Comparison of ENCODE assay signal across 8 cellular contexts in the genomic region with DNA sequence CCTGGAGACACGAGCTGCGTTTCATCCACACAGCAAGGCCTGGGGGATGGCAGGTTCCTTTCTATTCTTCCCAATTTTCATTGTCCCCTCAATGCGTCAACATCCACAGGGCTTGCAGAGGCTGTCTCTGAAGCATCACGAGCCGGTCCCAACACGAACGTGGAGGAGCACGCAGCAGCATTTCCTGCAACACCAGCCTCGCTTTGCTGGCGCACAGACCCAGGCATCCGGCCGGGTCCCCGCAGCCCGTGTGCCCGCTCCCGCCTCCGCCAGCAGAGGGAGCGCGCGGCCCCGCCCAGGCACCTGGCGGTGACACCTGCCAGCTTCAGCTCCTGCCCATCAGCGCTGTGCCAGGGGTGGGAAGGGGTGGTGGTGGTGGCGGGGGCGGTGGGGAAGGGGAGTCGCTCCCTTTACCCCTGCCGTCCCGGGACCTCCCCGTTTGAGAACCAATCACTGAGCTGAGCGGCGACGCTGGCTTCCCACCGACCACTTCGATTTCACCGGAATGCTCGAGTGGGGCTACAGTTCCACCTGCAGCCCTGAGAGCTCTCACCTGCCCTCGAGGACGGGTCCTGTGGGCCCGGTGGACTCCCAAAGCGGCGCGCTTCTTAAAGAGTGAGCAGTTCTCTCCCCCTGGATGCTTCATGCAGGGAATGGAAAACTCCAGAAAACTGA.
A peak's percentile ranks its signal among the peaks of the same experiment; 100 is the strongest.
DNase-seq lines count a peak whose midpoint lies in the region; ATAC-seq and TF ChIP-seq lines count a peak whose summit lies in the region.

No MANE protein-coding gene starts in this region.

- H3K79me2 ChIP-seq in SK-N-SH (ENCODE audit: insufficient read depth) = no peaks in the 10 kb centered on the region

- H3K27me3 ChIP-seq in SK-N-SH (ENCODE audit: insufficient read depth) (no peaks in the 10 kb centered on the region), RWPE2 (ENCODE audit: insufficient read depth, poor library complexity, severe bottlenecking) (peaks cover 11% of the 10 kb centered on the region)

- H3K9ac ChIP-seq in SK-N-SH = no peak overlapping the region

- peaks cover 0 to 3% of the 10 kb centered on the region in 2 experiments; a peak in 1 of 4 replicates for H3K4me1 ChIP-seq in SK-N-SH (ENCODE audit: control insufficient read depth in 1 of 2, insufficient read depth in 2 of 2, low read depth in 1 of 2, low read length in 1 of 2)
- no peaks in the 10 kb centered on the region for H3K4me1 ChIP-seq in RWPE2 (ENCODE audit: insufficient read depth, poor library complexity, severe bottlenecking)

- TF ChIP-seq CTCF in SK-N-SH (IDR thresholded peaks at IDR 0.05) = no peak
- TF ChIP-seq CTCF in RWPE2 (IDR thresholded peaks at IDR 0.05; ENCODE audit: poor library complexity, severe bottlenecking) = peak; percentile 92
- peak; percentile 27 for TF ChIP-seq CTCF in epithelial cell of esophagus (IDR thresholded peaks at IDR 0.05; ENCODE audit: insufficient read depth, low read depth, low read length, missing control alignments)

- no peaks in the 10 kb centered on the region for H4K20me1 ChIP-seq in SK-N-SH (ENCODE audit: insufficient read depth)

- DNase-seq in SK-N-SH (peak; percentile 33), RWPE2 (ENCODE audit: low spot score) (no peak), epithelial cell of esophagus (ENCODE audit: low read depth) (peak; percentile 11), anterior cingulate cortex (lab: John Stamatoyannopoulos, UW) (no peak)
- DNase-seq in stimulated activated CD4-positive, alpha-beta T cell treated with anti-CD3 and anti-CD28 coated beads, Interleukin-1b, Interleukin-23, amount 100 ng/mL, for 48 hours = peak; percentile 22

- H3K4me3 ChIP-seq in SK-N-SH (ENCODE audit: low read depth in 2 of 2, low read length in 1 of 2) (no peak overlapping the region), RWPE2 (ENCODE audit: severe bottlenecking) (no peak overlapping the region), epithelial cell of esophagus (ENCODE audit: low read length) (no peak overlapping the region)

- H3K36me3 ChIP-seq in SK-N-SH (replicated peaks in 1 of 2; ENCODE audit: control insufficient read depth in 1 of 2, insufficient read depth in 2 of 2, low read length in 1 of 2) (no peaks in the 10 kb centered on the region), RWPE2 (ENCODE audit: low read depth) (no peaks in the 10 kb centered on the region)

- CTCF ChIA-PET in SK-N-SH (lab: Yijun Ruan, JAX) = no interaction called here

- H3K4me2 ChIP-seq in SK-N-SH = no peak overlapping the region

- POLR2A ChIA-PET in SK-N-SH (lab: Yijun Ruan, JAX) = no interaction called here

- TF ChIP-seq EP300 in SK-N-SH (IDR thresholded peaks at IDR 0.05; ENCODE audit: borderline replicate concordance in 1 of 2, low read depth in 1 of 2, low read length in 1 of 2) = no peak

- no peaks in the 10 kb centered on the region for H3F3A ChIP-seq in SK-N-SH (replicated peaks; ENCODE audit: insufficient read depth)

- H3K27ac ChIP-seq in SK-N-SH (ENCODE audit: low read depth in 2 of 2, low read length in 1 of 2) (no peak overlapping the region), RWPE2 (ENCODE audit: poor library complexity, severe bottlenecking) (no peak overlapping the region)

- no peak for ATAC-seq in SK-N-SH treated with all-trans-retinoic acid at 6 μM for 48 hours
- ATAC-seq in HG03103 (IDR thresholded peaks at IDR 0.05; ENCODE audit: low read depth, unreplicated experiment) = peak; percentile 92
- ATAC-seq in RWPE2 (ENCODE audit: low read depth) = peak; percentile 78
- ATAC-seq in GM21737 (IDR thresholded peaks at IDR 0.05; ENCODE audit: unreplicated experiment) = no peak

- H2AFZ ChIP-seq in SK-N-SH (ENCODE audit: low read depth) = no peak overlapping the region

- WGBS in SK-N-SH (ENCODE audit: low lambda C conversion rate) = 55% methylated on average over 26 of the region's 42 CpGs

- H3K9me2 ChIP-seq in SK-N-SH = no peaks in the 10 kb centered on the region

- no peak for TF ChIP-seq RAD21 in SK-N-SH (IDR thresholded peaks at IDR 0.05; ENCODE audit: low read length)

- H3K9me3 ChIP-seq in SK-N-SH = no peaks in the 10 kb centered on the region
- no peaks in the 10 kb centered on the region for H3K9me3 ChIP-seq in RWPE2 (ENCODE audit: severe bottlenecking)

TF ChIP-seq in SK-N-SH, 30 proteins besides CTCF, POLR2A, EP300 and RAD21:
- no peak for TF ChIP-seq FOXM1 (IDR thresholded peaks at IDR 0.05; ENCODE audit: low read depth)

TF ChIP-seq in SK-N-SH treated with all-trans-retinoic acid at 6 μM for 48 hours, 23 proteins besides CTCF, POLR2A, EP300 and RAD21:
- no peak for TF ChIP-seq RARB (CRISPR knock-in tag; IDR thresholded peaks at IDR 0.05)
- TF ChIP-seq CSDC2 (CRISPR knock-in tag; IDR thresholded peaks at IDR 0.05) = no peak
- TF ChIP-seq, protein P1, sequence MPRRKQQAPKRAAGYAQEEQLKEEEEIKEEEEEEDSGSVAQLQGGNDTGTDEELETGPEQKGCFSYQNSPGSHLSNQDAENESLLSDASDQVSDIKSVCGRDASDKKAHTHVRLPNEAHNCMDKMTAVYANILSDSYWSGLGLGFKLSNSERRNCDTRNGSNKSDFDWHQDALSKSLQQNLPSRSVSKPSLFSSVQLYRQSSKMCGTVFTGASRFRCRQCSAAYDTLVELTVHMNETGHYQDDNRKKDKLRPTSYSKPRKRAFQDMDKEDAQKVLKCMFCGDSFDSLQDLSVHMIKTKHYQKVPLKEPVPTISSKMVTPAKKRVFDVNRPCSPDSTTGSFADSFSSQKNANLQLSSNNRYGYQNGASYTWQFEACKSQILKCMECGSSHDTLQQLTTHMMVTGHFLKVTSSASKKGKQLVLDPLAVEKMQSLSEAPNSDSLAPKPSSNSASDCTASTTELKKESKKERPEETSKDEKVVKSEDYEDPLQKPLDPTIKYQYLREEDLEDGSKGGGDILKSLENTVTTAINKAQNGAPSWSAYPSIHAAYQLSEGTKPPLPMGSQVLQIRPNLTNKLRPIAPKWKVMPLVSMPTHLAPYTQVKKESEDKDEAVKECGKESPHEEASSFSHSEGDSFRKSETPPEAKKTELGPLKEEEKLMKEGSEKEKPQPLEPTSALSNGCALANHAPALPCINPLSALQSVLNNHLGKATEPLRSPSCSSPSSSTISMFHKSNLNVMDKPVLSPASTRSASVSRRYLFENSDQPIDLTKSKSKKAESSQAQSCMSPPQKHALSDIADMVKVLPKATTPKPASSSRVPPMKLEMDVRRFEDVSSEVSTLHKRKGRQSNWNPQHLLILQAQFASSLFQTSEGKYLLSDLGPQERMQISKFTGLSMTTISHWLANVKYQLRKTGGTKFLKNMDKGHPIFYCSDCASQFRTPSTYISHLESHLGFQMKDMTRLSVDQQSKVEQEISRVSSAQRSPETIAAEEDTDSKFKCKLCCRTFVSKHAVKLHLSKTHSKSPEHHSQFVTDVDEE (CRISPR knock-in tag; IDR thresholded peaks at IDR 0.05) = no peak
- TF ChIP-seq TCF4 (CRISPR knock-in tag; IDR thresholded peaks at IDR 0.05; ENCODE audit: borderline replicate concordance) = no peak
- TF ChIP-seq, protein P2, sequence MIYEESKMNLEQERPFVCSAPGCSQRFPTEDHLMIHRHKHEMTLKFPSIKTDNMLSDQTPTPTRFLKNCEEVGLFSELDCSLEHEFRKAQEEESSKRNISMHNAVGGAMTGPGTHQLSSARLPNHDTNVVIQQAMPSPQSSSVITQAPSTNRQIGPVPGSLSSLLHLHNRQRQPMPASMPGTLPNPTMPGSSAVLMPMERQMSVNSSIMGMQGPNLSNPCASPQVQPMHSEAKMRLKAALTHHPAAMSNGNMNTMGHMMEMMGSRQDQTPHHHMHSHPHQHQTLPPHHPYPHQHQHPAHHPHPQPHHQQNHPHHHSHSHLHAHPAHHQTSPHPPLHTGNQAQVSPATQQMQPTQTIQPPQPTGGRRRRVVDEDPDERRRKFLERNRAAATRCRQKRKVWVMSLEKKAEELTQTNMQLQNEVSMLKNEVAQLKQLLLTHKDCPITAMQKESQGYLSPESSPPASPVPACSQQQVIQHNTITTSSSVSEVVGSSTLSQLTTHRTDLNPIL (CRISPR knock-in tag; IDR thresholded peaks at IDR 0.05; ENCODE audit: low read depth) = no peak
- TF ChIP-seq ZNF70 (CRISPR knock-in tag; IDR thresholded peaks at IDR 0.05) = no peak
- no peak for TF ChIP-seq ESRRG (CRISPR knock-in tag; IDR thresholded peaks at IDR 0.05)
- no peak for TF ChIP-seq BACH2 (CRISPR knock-in tag; IDR thresholded peaks at IDR 0.05; ENCODE audit: borderline replicate concordance)
- no peak for TF ChIP-seq GLIS3 (CRISPR knock-in tag; IDR thresholded peaks at IDR 0.05)
- TF ChIP-seq ZFP30 (CRISPR knock-in tag; IDR thresholded peaks at IDR 0.05) = no peak
- no peak for TF ChIP-seq PPARA (CRISPR knock-in tag; IDR thresholded peaks at IDR 0.05; ENCODE audit: borderline replicate concordance)
TF ChIP-seq in SK-N-SH treated with all-trans-retinoic acid at 6 μM for 48 hours: peak in this region for 0.

Comparison
In these comparisons a context has a peak if more than half of its experiments do, and no peak if none do; other contexts are left out.
1. DNase-seq: peak in SK-N-SH (single experiment), epithelial cell of esophagus (single experiment) and stimulated activated CD4-positive, alpha-beta T cell treated with anti-CD3 and anti-CD28 coated beads, Interleukin-1b, Interleukin-23, amount 100 ng/mL, for 48 hours (single experiment); none in RWPE2 (single experiment) and anterior cingulate cortex (0 of 58).
2. ATAC-seq: peak in HG03103 (single experiment) and RWPE2 (single experiment); none in SK-N-SH treated with all-trans-retinoic acid at 6 μM for 48 hours (single experiment) and GM21737 (single experiment).